In the genomic region with DNA sequence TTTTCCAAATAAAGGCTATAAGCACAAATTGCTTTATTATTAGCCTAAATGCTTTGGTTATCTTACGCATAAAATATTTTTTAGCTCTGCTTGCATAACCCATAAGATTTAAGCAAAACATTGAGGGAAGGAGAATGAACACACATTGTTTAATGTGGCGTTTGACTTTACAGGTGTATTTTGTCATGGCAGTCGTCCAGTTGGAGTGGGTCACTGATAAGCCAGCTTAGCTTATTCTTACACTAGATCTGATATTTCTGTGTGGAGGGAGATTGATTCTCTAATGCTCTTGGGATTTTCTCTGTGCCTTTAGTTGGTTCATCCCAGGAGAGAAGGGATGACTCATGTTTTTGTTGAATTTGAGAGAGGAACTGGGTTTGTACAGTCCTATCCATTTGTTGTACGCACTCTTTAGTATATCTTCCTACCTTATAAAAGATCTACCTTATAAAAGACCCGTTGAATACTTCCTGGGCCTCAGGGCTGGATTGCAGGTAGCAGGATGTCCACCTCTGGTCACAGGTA, we compare ENCODE assay signal across 17 cellular contexts. TPM values are rescaled to one million over a fixed set of nuclear protein-coding genes. Genes with fewer than 3 reads are reported as not detected.
DNase-seq lines count a peak whose midpoint lies in the region; ATAC-seq and TF ChIP-seq lines count a peak whose summit lies in the region.
"Had no signal": no experiment of that assay in that cellular context is flagged by ENCODE, and none has a peak within 500 bp of the region (broad histone marks: within the 10 kb centered on the region; RNA-seq: fewer than 3 reads in every experiment).

No MANE protein-coding gene starts in this region.

- no peaks in the 10 kb centered on the region for H3K27me3 Mint-ChIP-seq in activated CD8-positive, alpha-beta T cell treated with anti-CD3 and anti-CD28 coated beads, Interleukin-2, amount 10 ng/mL, durations not matched to agents 7 days and 5 days (ENCODE audit: low read depth)
- H3K27me3 Mint-ChIP-seq in activated CD8-positive, alpha-beta T cell treated with anti-CD3 and anti-CD28 coated beads for 36 hours = no peaks in the 10 kb centered on the region
- H3K27me3 Mint-ChIP-seq: CD4-positive, CD25-positive, alpha-beta regulatory T cell had no signal

- no peaks in the 10 kb centered on the region for H3K4me1 Mint-ChIP-seq in activated CD8-positive, alpha-beta T cell treated with anti-CD3 and anti-CD28 coated beads, Interleukin-2, amount 10 ng/mL, durations not matched to agents 7 days and 5 days (ENCODE audit: low read depth)
- H3K4me1 Mint-ChIP-seq in activated CD8-positive, alpha-beta T cell treated with anti-CD3 and anti-CD28 coated beads for 36 hours (ENCODE audit: low read depth) = no peaks in the 10 kb centered on the region

- H3K36me3 ChIP-seq in PC-3 (ENCODE audit: low read depth, low read length) (no peaks in the 10 kb centered on the region), thyroid gland (no peaks in the 10 kb centered on the region), BE2C (no peaks in the 10 kb centered on the region)
- H3K36me3 ChIP-seq: SJSA1 had no signal

- TF ChIP-seq CTCF in activated CD8-positive, alpha-beta T cell treated with anti-CD3 and anti-CD28 coated beads for 36 hours (IDR thresholded peaks at IDR 0.05) = no peak
- no peak for TF ChIP-seq CTCF in PC-3 (conservative IDR thresholded peaks at IDR 0.05; ENCODE audit: low read depth, low read length)
- TF ChIP-seq CTCF in fibroblast of mammary gland (conservative IDR thresholded peaks at IDR 0.05; ENCODE audit: control insufficient read depth, insufficient read depth, low read depth, low read length) = no peak
- no peak for TF ChIP-seq CTCF in thyroid gland (IDR thresholded peaks at IDR 0.05)
- TF ChIP-seq CTCF in coronary artery (IDR thresholded peaks at IDR 0.05) = no peak
- TF ChIP-seq CTCF in BE2C (IDR thresholded peaks at IDR 0.05; ENCODE audit: low read depth, low read length) = no peak

- no peaks in the 10 kb centered on the region for H3K9me3 Mint-ChIP-seq in activated CD8-positive, alpha-beta T cell treated with anti-CD3 and anti-CD28 coated beads, Interleukin-2, amount 10 ng/mL, durations not matched to agents 7 days and 5 days (ENCODE audit: insufficient read depth)
- H3K9me3 Mint-ChIP-seq in activated CD8-positive, alpha-beta T cell treated with anti-CD3 and anti-CD28 coated beads for 36 hours = no peaks in the 10 kb centered on the region
- H3K9me3 Mint-ChIP-seq: CD4-positive, CD25-positive, alpha-beta regulatory T cell had no signal

- H3K9me2 ChIP-seq in PC-3 (replicated peaks; ENCODE audit: low read length) = no peaks in the 10 kb centered on the region

- H3K9me3 ChIP-seq in PC-3 (ENCODE audit: low read length) (no peaks in the 10 kb centered on the region), thyroid gland (no peaks in the 10 kb centered on the region), BE2C (no peaks in the 10 kb centered on the region)
- H3K9me3 ChIP-seq: SJSA1 had no signal

- H3K4me3 Mint-ChIP-seq in activated CD8-positive, alpha-beta T cell treated with anti-CD3 and anti-CD28 coated beads, Interleukin-2, amount 10 ng/mL, durations not matched to agents 7 days and 5 days = no peak overlapping the region
- H3K4me3 Mint-ChIP-seq in activated CD8-positive, alpha-beta T cell treated with anti-CD3 and anti-CD28 coated beads for 36 hours = no peak overlapping the region
- H3K4me3 Mint-ChIP-seq: CD4-positive, CD25-positive, alpha-beta regulatory T cell had no signal

- H3K27ac ChIP-seq in PC-3 (ENCODE audit: low read length) = 0 out of 2 replicates have a peak overlapping the region, but pooled peaks have one; percentile 16
- H3K27ac ChIP-seq in thyroid gland = no peak overlapping the region
- H3K27ac ChIP-seq in coronary artery = no peak overlapping the region
- H3K27ac ChIP-seq: SJSA1 had no signal

- peak overlapping the region; percentile 37 for H2AFZ ChIP-seq in PC-3 (ENCODE audit: low read length)

- TF ChIP-seq POLR2A in thyroid gland (IDR thresholded peaks at IDR 0.05) = no peak

- no peaks in the 10 kb centered on the region for H3K27me3 ChIP-seq in PC-3 (ENCODE audit: low read length)
- no peaks in the 10 kb centered on the region for H3K27me3 ChIP-seq in thyroid gland
- H3K27me3 ChIP-seq in BE2C = no peaks in the 10 kb centered on the region
- H3K27me3 ChIP-seq: SJSA1 had no signal

- H3K4me3 ChIP-seq in PC-3 (ENCODE audit: low read length) (no peak overlapping the region), fibroblast of mammary gland (ENCODE audit: control insufficient read depth, low read depth, low read length) (no peak overlapping the region), thyroid gland (replicated peaks in 1 of 3) (no peak overlapping the region), coronary artery (no peak overlapping the region), BE2C (ENCODE audit: low read depth, low read length) (no peak overlapping the region)
- H3K4me3 ChIP-seq: SJSA1 had no signal

- no peak for ATAC-seq in activated CD8-positive, alpha-beta T cell treated with anti-CD3 and anti-CD28 coated beads, Interleukin-2, amount 10 ng/mL, durations not matched to agents 7 days and 5 days
- no peak for ATAC-seq in activated CD8-positive, alpha-beta T cell treated with anti-CD3 and anti-CD28 coated beads for 36 hours
- peak; percentile 80 for ATAC-seq in PC-3
- ATAC-seq in GM18907 (IDR thresholded peaks at IDR 0.05; ENCODE audit: unreplicated experiment) = no peak

- no peak overlapping the region for H3K9ac ChIP-seq in PC-3 (ENCODE audit: low read length)

- DNase-seq in activated CD8-positive, alpha-beta T cell treated with anti-CD3 and anti-CD28 coated beads, Interleukin-2, amount 10 ng/mL, durations not matched to agents 7 days and 5 days = no peak
- no peak for DNase-seq in activated CD8-positive, alpha-beta T cell treated with anti-CD3 and anti-CD28 coated beads for 36 hours
- peak; percentile 50 for DNase-seq in PC-3
- peak; percentile 39 for DNase-seq in fibroblast of mammary gland (ENCODE audit: low read depth)
- no peak for DNase-seq in thyroid gland
- no peak for DNase-seq in coronary artery (ENCODE audit: low spot score)
- DNase-seq in BE2C = no peak
- DNase-seq: Calu3; CD4-positive, CD25-positive, alpha-beta regulatory T cell; DND-41; Kasumi-1; NCI-H146; NCI-H2227 treated with DMSO at 0.1 percent for 48 hours; NCI-H524 treated with DMSO at 0.1 percent for 48 hours; SW 1271 had no signal

- H3K36me3 Mint-ChIP-seq in activated CD8-positive, alpha-beta T cell treated with anti-CD3 and anti-CD28 coated beads, Interleukin-2, amount 10 ng/mL, durations not matched to agents 7 days and 5 days (ENCODE audit: low read depth) = no peaks in the 10 kb centered on the region
- no peaks in the 10 kb centered on the region for H3K36me3 Mint-ChIP-seq in activated CD8-positive, alpha-beta T cell treated with anti-CD3 and anti-CD28 coated beads for 36 hours (ENCODE audit: low read depth)

- peak overlapping the region; percentile 41 for H3K27ac Mint-ChIP-seq in activated CD8-positive, alpha-beta T cell treated with anti-CD3 and anti-CD28 coated beads, Interleukin-2, amount 10 ng/mL, durations not matched to agents 7 days and 5 days
- H3K27ac Mint-ChIP-seq in activated CD8-positive, alpha-beta T cell treated with anti-CD3 and anti-CD28 coated beads for 36 hours = no peak overlapping the region
- H3K27ac Mint-ChIP-seq: CD4-positive, CD25-positive, alpha-beta regulatory T cell had no signal

- intact Hi-C loops in activated CD8-positive, alpha-beta T cell treated with anti-CD3 and anti-CD28 coated beads for 36 hours (cut with micrococcal nuclease) = no loop called here
- intact Hi-C loops in PC-3 (cut with micrococcal nuclease) = no loop called here
- intact Hi-C loops in thyroid gland (cut with DNase I) = no loop called here

- no TSS peak for BruUV-seq in PC-3 (replicated peaks; lab: Mats Ljungman, UMichigan)

- POLR2A ChIA-PET in activated CD8-positive, alpha-beta T cell treated with anti-CD3 and anti-CD28 coated beads, Interleukin-2, amount 10 ng/mL, durations not matched to agents 7 days and 5 days (lab: Charles Lee) = interaction anchor here (0.5 kb wide), 1 partner anchor 18 kb away, joined by 3 read pairs; no protein-coding TSS in a partner anchor
- POLR2A ChIA-PET in activated CD8-positive, alpha-beta T cell treated with anti-CD3 and anti-CD28 coated beads for 36 hours (lab: Charles Lee) = no interaction called here
- POLR2A ChIA-PET in PC-3 (lab: Charles Lee; ENCODE audit: unreplicated experiment) = interaction anchor here (0.5 kb wide), 1 partner anchor 10 kb away, joined by 3 read pairs; no protein-coding TSS in a partner anchor

- H3K79me2 ChIP-seq in PC-3 (ENCODE audit: low read length) = no peaks in the 10 kb centered on the region

- 0 out of 2 replicates have a peak overlapping the region, but pooled peaks have one; percentile 7 for H3K4me2 ChIP-seq in PC-3 (ENCODE audit: low read length)

- H4K20me1 ChIP-seq in PC-3 (ENCODE audit: low read length) = no peaks in the 10 kb centered on the region

- 85 to 89% methylated on average over 5 of the region's 5 CpGs for WGBS in thyroid gland, 2 donors

- H3F3A ChIP-seq in PC-3 (ENCODE audit: low read length, unreplicated experiment) = peaks cover 3% of the 10 kb centered on the region

- H3K4me1 ChIP-seq in PC-3 (ENCODE audit: insufficient read depth, low read length) = peaks cover 9% of the 10 kb centered on the region
- peaks cover 4 to 12% of the 10 kb centered on the region in 2 donors for H3K4me1 ChIP-seq in thyroid gland
- H3K4me1 ChIP-seq in BE2C = no peaks in the 10 kb centered on the region

- CTCF ChIA-PET in activated CD8-positive, alpha-beta T cell treated with anti-CD3 and anti-CD28 coated beads, Interleukin-2, amount 10 ng/mL, durations not matched to agents 7 days and 5 days (lab: Charles Lee) = no interaction called here
- CTCF ChIA-PET in activated CD8-positive, alpha-beta T cell treated with anti-CD3 and anti-CD28 coated beads for 36 hours (lab: Charles Lee) = interaction anchor here (0.9 kb wide), 1 partner anchor 11 kb away, joined by 3 read pairs; no protein-coding TSS in a partner anchor
- CTCF ChIA-PET in PC-3 (lab: Charles Lee) = no interaction called here

RNA-seq across cellular contexts. Expression of gene ACYP2, which starts 47.5 kb away (rescaled TPM):
- total RNA-seq in activated CD8-positive, alpha-beta T cell treated with anti-CD3 and anti-CD28 coated beads, Interleukin-2, amount 10 ng/mL, durations not matched to agents 7 days and 5 days = 1 to 10 TPM; 9.0 to 9.6 TPM
- total RNA-seq in activated CD8-positive, alpha-beta T cell treated with anti-CD3 and anti-CD28 coated beads for 36 hours = 1 to 10 TPM; 5.8 to 6.0 TPM
- total RNA-seq in PC-3 (2014; rRNA removed) (2.9 and 8.3 TPM in 2 replicates), thyroid gland (10 to 100 TPM; 14.1 to 29.2 (median 26.2) TPM)
- polyA plus RNA-seq in BE2C (2012; ENCODE audit: insufficient read depth, insufficient read length, low read depth) = 8.7 TPM

Comparison
In these comparisons a context has a peak if more than half of its experiments do, and no peak if none do; other contexts are left out.
1. DNase-seq: peak in PC-3 (single experiment) and fibroblast of mammary gland (single experiment); none in activated CD8-positive, alpha-beta T cell treated with anti-CD3 and anti-CD28 coated beads, Interleukin-2, amount 10 ng/mL, durations not matched to agents 7 days and 5 days (single experiment), activated CD8-positive, alpha-beta T cell treated with anti-CD3 and anti-CD28 coated beads for 36 hours (single experiment), thyroid gland (0 of 2), coronary artery (single experiment) and BE2C (single experiment).